26 cellular contexts compared by ENCODE assay signal in genomic region chr10:104208730-104209129, GRCh38. TPM values are rescaled to one million over a fixed set of nuclear protein-coding genes. Genes with fewer than 3 reads are reported as not detected.
"Had no signal": no experiment of that assay in that cellular context is flagged by ENCODE, and none has a peak within 500 bp of the region (broad histone marks: within the 10 kb centered on the region; RNA-seq: fewer than 3 reads in every experiment).

No MANE protein-coding gene starts in this region.

- H3K4me1 ChIP-seq: ascending aorta, body of pancreas had no signal

- H3K4me3 ChIP-seq: ascending aorta, body of pancreas, K562, SK-N-MC had no signal

- H3K9me3 ChIP-seq: ascending aorta, body of pancreas had no signal

- H3K27me3 ChIP-seq: ascending aorta, body of pancreas had no signal

- H3K27ac ChIP-seq: ascending aorta, body of pancreas, SK-N-MC had no signal

- H3K36me3 ChIP-seq: ascending aorta had no signal

- DNase-seq: activated CD4-positive, alpha-beta T cell treated with anti-CD3 and anti-CD28 coated beads for 4 hours; activated CD8-positive, alpha-beta memory T cell treated with anti-CD3 and anti-CD28 coated beads, Interleukin-2, amount 50 U/mL, for 4 hours; activated CD8-positive, alpha-beta T cell treated with anti-CD3 and anti-CD28 coated beads for 36 hours; activated naive CD4-positive, alpha-beta T cell treated with anti-CD3 and anti-CD28 coated beads, Interleukin-2, amount 50 U/mL, for 16 hours; activated naive CD8-positive, alpha-beta T cell treated with anti-CD3 and anti-CD28 coated beads, Interleukin-2, amount 10 ng/mL, durations not matched to agents 7 days and 5 days; activated T-cell treated with anti-CD3 and anti-CD28 coated beads, Interleukin-2, amount 50 U/mL, for 72 hours; body of pancreas; Karpas-422; NCI-H1105 treated with DMSO at 0.1 percent for 48 hours; NCI-H146; NCI-H187 treated with DMSO at 0.1 percent for 48 hours; NCI-H2081 treated with DMSO at 0.1 percent for 48 hours; NCI-H226; NCI-H526; NCI-H774; NK-92 treated with Interleukin-12 subunit alpha and Interleukin-12 subunit beta, amount 100 ng/mL, for 24 hours; OCI-M1; RPMI8226; SW 1271 had no signal

- ATAC-seq: activated CD4-positive, CD25-positive, alpha-beta regulatory T cell treated with anti-CD3 and anti-CD28 coated beads, Interleukin-2, amount 50 U/mL, for 24 hours; activated CD8-positive, alpha-beta T cell treated with anti-CD3 and anti-CD28 coated beads for 36 hours; activated T-cell treated with anti-CD3 and anti-CD28 coated beads, Interleukin-2, amount 50 U/mL, for 72 hours; body of pancreas; K562; Panc1; Right ventricle myocardium inferior had no signal

RNA-seq across cellular contexts. Expression of gene CFAP43, which starts 23.4 kb away (rescaled TPM):
- total RNA-seq: T-helper 1 cell treated with Interleukin-12 subunit alpha and Interleukin-12 subunit beta and Interleukin-4 antibody, amounts not matched to agents 30 ng/mL and 1 ng/mL, for 36 hours had no signal
